In the genomic region with DNA sequence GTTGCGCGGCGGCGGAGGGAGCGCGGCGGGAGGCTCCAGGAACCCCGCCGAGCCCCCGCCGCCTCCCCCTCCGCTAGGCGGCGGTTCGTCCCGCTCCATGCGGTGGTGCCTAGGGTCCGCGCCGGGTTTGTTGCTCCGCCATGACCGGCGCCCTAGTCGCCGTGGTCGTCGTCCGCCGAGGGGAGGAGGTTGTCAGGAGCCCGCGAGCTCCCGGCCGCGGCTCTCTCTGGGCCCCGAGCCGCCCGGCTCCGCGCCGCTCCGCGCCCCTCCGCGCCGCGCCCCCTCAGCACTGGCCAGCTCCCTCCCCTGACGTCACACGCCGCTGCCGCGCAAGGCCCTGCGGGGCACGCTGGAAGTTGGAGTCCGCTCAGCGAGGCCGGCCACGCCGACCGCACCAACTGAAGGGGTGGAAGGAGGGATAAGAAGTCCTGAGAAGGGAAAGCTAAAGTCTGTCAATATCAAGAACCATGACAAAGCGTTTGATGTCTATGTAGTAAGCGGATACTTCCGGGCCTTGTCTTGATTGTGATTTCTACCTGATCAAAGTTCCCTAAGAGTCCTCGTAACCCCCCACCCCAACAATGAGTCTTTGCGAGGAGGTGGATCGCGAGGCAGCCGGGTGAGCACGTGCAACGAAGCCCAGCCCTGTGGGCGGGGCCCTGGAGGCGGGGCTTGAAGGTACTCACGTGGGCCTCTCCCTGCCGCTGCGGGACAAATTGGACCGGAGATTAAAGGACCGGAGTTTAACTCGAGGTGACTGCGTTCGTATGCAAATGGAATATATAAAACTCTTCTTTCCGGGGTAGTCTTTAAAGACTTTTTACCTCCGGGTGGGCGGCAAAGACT, we compare ENCODE assay signal across 8 cellular contexts. TPM values are rescaled to one million over a fixed set of nuclear protein-coding genes. Genes with fewer than 3 reads are reported as not detected.
A peak's percentile ranks its signal among the peaks of the same experiment; 100 is the strongest.
DNase-seq lines count a peak whose midpoint lies in the region; ATAC-seq and TF ChIP-seq lines count a peak whose summit lies in the region.

A gene (minus strand): TSS at position 291 of the 846 bp plus-strand sequence.

- peak; percentile 98 for ATAC-seq in omental fat pad (ENCODE audit: low FRiP score)

- H3K4me3 ChIP-seq in HFF-Myc (replicated peaks; ENCODE audit: low read depth, low read length) (peak within 1 kb of the TSS; percentile 61), testis (peak within 1 kb of the TSS; percentile 88 to 97)

- TF ChIP-seq POLR2A in testis (IDR thresholded peaks at IDR 0.05) = peak; percentile 72

- H3K36me3 ChIP-seq in testis (ENCODE audit: low read depth, missing control alignments) = no peaks in the 10 kb centered on the region

- intact Hi-C loops in testis (cut with DNase I; ENCODE audit: low total_unique reads) = loop anchor here (10.0 kb wide), 1 partner anchor 374 kb away; a partner anchor contains a TSS

- peaks cover 15% of the 10 kb centered on the region for H3K4me1 ChIP-seq in testis

- peak within 1 kb of the TSS; percentile 88 to 96 for H3K27ac ChIP-seq in testis

- TF ChIP-seq CTCF in GM10248 (IDR thresholded peaks at IDR 0.05; ENCODE audit: control extremely low read depth, extremely low read depth, low read depth, missing control alignments) = no peak
- TF ChIP-seq CTCF in HFF-Myc (IDR thresholded peaks at IDR 0.05; ENCODE audit: low read depth, low read length, missing control alignments) = peak; percentile 31
- no peak for TF ChIP-seq CTCF in omental fat pad (IDR thresholded peaks at IDR 0.05)
- TF ChIP-seq CTCF in testis (IDR thresholded peaks at IDR 0.05) = peak in 2 of 3 experiments; percentile 11 to 13

- H3K27me3 ChIP-seq in testis = no peaks in the 10 kb centered on the region

- 0 to 1% methylated on average over 31 to 56 of the region's 82 CpGs for WGBS in testis, 2 donors

- peak; percentile 97 for DNase-seq in GM10248 (ENCODE audit: extremely low spot score)
- DNase-seq in HFF-Myc (ENCODE audit: extremely low read depth, low read depth) = peak; percentile 85
- peak; percentile 94 for DNase-seq in MV-4-11 (lab: John Stamatoyannopoulos, UW)
- peak; percentile 97 for DNase-seq in SK-N-DZ (ENCODE audit: low spot score)
- peak; percentile 96 for DNase-seq in activated naive CD4-positive, alpha-beta T cell treated with anti-CD3 and anti-CD28 coated beads, Interleukin-2, amount 50 U/mL, for 16 hours
- DNase-seq in glomerular endothelial cell (ENCODE audit: extremely low read depth, low read depth, low spot score) = peak; percentile 93
- peak; percentile 89 for DNase-seq in omental fat pad (ENCODE audit: low spot score)
- DNase-seq in testis = peak; percentile 98

- POLR2A ChIA-PET in GM10248 (lab: Yijun Ruan, JAX) = interaction anchor here (1.0 to 1.4 kb wide), 2 partner anchors 84 to 85 kb away, joined by 3 to 9 read pairs; no protein-coding TSS in a partner anchor

- CTCF ChIA-PET in GM10248 (lab: Yijun Ruan, JAX) = interaction anchor here (0.7 to 12.5 kb wide), 31 partner anchors 8 to 599 kb away, joined by 3 to 814 read pairs (median 4); a partner anchor contains a TSS

- no peaks in the 10 kb centered on the region for H3K9me3 ChIP-seq in testis

RNA-seq across cellular contexts. Expression of the gene that starts here (rescaled TPM):
- polyA plus RNA-seq in SK-N-DZ (2014; cell fraction: cytosol; rRNA removed) = 2.5 and 3.1 TPM in 2 replicates
- 2.7 and 3.8 TPM in 2 replicates for polyA plus RNA-seq in SK-N-DZ (2014; cell fraction: nucleus; rRNA removed)
- total RNA-seq in glomerular endothelial cell (0.10 and 1.3 TPM in 2 replicates), omental fat pad (1 to 10 TPM in 2 of 4 donors, under 1 TPM in 2; 0.95 to 1.2 (median 1.0) TPM), testis (100 to 1,000 TPM in 1 of 2 donors, 10 to 100 TPM in 1; 92.1 to 100 TPM)
- 54.6 TPM for polyA plus RNA-seq in testis (ENCODE audit: insufficient read depth, low read depth, low replicate concordance)

Comparison
In these comparisons a context has a peak if more than half of its experiments do, and no peak if none do; other contexts are left out.
1. Peak in every context shown above with its lines: DNase-seq, ATAC-seq, H3K4me3 ChIP-seq and H3K27ac ChIP-seq.
2. RNA of the gene that starts here (total RNA-seq): 92.1 to 100 TPM in testis; 0.10 to 1.3 TPM in glomerular endothelial cell and 0.95 to 1.2 TPM in omental fat pad; every median in the first group is over 10 times any median in the second.
3. CTCF ChIP-seq: peak in HFF-Myc (single experiment) and testis (2 of 3); none in GM10248 (single experiment) and omental fat pad (0 of 3).